23 cellular contexts compared by ENCODE assay signal in the genomic region with DNA sequence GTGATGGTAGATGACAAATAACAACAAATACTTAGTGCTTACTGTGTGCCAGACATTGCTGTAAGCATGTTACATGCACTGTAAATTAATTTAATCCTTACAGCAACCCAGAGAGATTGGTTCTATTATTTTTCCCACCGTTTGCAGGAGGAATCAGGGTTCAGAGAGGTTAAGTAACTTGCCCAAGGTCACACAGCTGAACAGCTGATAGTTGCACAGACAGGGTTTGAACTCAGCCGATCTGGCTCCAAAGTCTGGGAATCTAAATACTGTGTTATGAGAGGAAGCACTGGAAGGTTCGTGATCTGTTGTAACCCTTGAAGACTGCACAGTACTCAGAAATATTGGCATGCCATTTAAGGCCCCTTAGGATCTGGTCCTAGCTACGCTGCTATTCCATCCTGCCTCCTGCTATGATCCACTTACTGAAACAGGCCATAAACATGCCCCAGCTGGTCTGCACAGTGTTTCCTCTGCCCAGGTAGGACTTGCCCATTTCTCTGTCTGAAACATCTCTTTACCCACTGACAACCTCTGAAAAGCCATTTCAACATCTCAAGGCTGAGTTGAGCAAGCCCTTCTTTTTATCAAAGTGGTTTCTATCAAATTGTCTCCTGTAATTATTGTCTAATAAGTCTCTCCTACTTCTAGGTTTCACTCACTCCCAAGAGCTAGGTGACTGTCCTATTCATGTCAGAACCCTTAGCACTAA. TPM values are rescaled to one million over a fixed set of nuclear protein-coding genes. Genes with fewer than 3 reads are reported as not detected.
DNase-seq lines count a peak whose midpoint lies in the region; ATAC-seq and TF ChIP-seq lines count a peak whose summit lies in the region.
"Had no signal": no experiment of that assay in that cellular context is flagged by ENCODE, and none has a peak within 500 bp of the region (broad histone marks: within the 10 kb centered on the region; RNA-seq: fewer than 3 reads in every experiment).

No MANE protein-coding gene starts in this region.

- ATAC-seq in right cardiac atrium (no peak), lung (ENCODE audit: insufficient read depth, low FRiP score) (no peak), GM21515 (IDR thresholded peaks at IDR 0.05; ENCODE audit: unreplicated experiment) (no peak), GM21390 (IDR thresholded peaks at IDR 0.05; ENCODE audit: unreplicated experiment) (no peak)
- ATAC-seq: naive thymus-derived CD4-positive, alpha-beta T cell; stimulated activated effector memory CD8-positive, alpha-beta T cell treated with anti-CD3 and anti-CD28 coated beads, Interleukin-12 subunit alpha, Interleukin-12 subunit beta, amount 100 ng/mL, for 72 hours had no signal

- H3K27ac ChIP-seq in right cardiac atrium (ENCODE audit: low read length) (peak overlapping the region; percentile 27), lung (ENCODE audit: low read depth in 1 of 2, low read length in 1 of 2) (peak overlapping the region; percentile 22 to 53)
- H3K27ac ChIP-seq: HL-60, SJSA1, testis had no signal

- TF ChIP-seq CTCF in epithelial cell of esophagus (IDR thresholded peaks at IDR 0.05; ENCODE audit: insufficient read depth, low read depth, low read length, missing control alignments), result no peak
- no peak for TF ChIP-seq CTCF in lung (IDR thresholded peaks at IDR 0.05; ENCODE audit: control extremely low read depth, extremely low read depth)

- H3K4me1 ChIP-seq in right cardiac atrium (ENCODE audit: control insufficient read depth, insufficient read depth, low read length), result peaks cover 8% of the 10 kb centered on the region
- peaks cover 10 to 33% of the 10 kb centered on the region in 2 donors for H3K4me1 ChIP-seq in lung (ENCODE audit: control insufficient read depth in 2 of 2, insufficient read depth in 2 of 2, low read length in 2 of 2)

- H3K9me3 ChIP-seq in right cardiac atrium (ENCODE audit: control insufficient read depth, low read length), result no peaks in the 10 kb centered on the region
- no peaks in the 10 kb centered on the region for H3K9me3 ChIP-seq in lung (ENCODE audit: control insufficient read depth in 2 of 2, insufficient read depth in 1 of 2, low read length in 1 of 2)
- H3K9me3 ChIP-seq: MG63, SJSA1, testis had no signal

- 67% methylated on average over 4 of the region's 4 CpGs for WGBS in right cardiac atrium
- WGBS in lung, 2 donors, result 58 to 82% methylated on average over 4 of the region's 4 CpGs

- intact Hi-C loops in right cardiac atrium (cut with DNase I) (loop anchor here in 1 of 4 donors (10.0 kb wide), 1 partner anchor 314 kb away; no protein-coding TSS in a partner anchor), cardiac septum (cut with DNase I) (no loop called here)

- no peaks in the 10 kb centered on the region for H3K36me3 ChIP-seq in lung (ENCODE audit: control insufficient read depth in 2 of 2, insufficient read depth in 2 of 2, low read length in 2 of 2)
- H3K36me3 ChIP-seq: MG63, SJSA1 had no signal

- no peaks in the 10 kb centered on the region for H3K27me3 ChIP-seq in right cardiac atrium (ENCODE audit: control insufficient read depth, insufficient read depth)
- H3K27me3 ChIP-seq in lung (ENCODE audit: control insufficient read depth, insufficient read depth), result no peaks in the 10 kb centered on the region
- H3K27me3 ChIP-seq: MG63, SJSA1, testis had no signal

- no peak overlapping the region for H3K4me3 ChIP-seq in right cardiac atrium (ENCODE audit: low read length)
- H3K4me3 ChIP-seq in epithelial cell of esophagus (ENCODE audit: low read length), result no peak overlapping the region
- H3K4me3 ChIP-seq in lung, result no peak overlapping the region
- H3K4me3 ChIP-seq: MG63, SJSA1, testis had no signal

- no peak for DNase-seq in right cardiac atrium
- no peak for DNase-seq in cardiac septum (ENCODE audit: low spot score)
- DNase-seq in epithelial cell of esophagus (ENCODE audit: low read depth), result peak; percentile 97
- DNase-seq in lung (ENCODE audit: low spot score), result no peak
- DNase-seq in NCI-H526 treated with DMSO at 0.1 percent for 48 hours (lab: John Stamatoyannopoulos, UW), result no peak
- DNase-seq: activated CD4-positive, alpha-beta T cell treated with anti-CD3 and anti-CD28 coated beads, Interleukin-2, amount 10 ng/mL, durations not matched to agents 24 days and 14 days; activated CD8-positive, alpha-beta memory T cell treated with anti-CD3 and anti-CD28 coated beads, Interleukin-2, amount 50 U/mL, for 48 hours; activated gamma-delta T cell; CD4-positive, alpha-beta T cell; GF-D8; IMR-90; MG63; naive thymus-derived CD4-positive, alpha-beta T cell; NCI-H1694; NCI-H2227 treated with DMSO at 0.1 percent for 48 hours; NCI-H774; OCI-M1; testis had no signal

RNA-seq across cellular contexts. Expression of gene MRPL33, which starts 40.4 kb away (rescaled TPM):
- 100 to 1,000 TPM; 242 to 308 (median 274) TPM for total RNA-seq in right cardiac atrium
- 596 TPM for polyA plus RNA-seq in right cardiac atrium
- 258 TPM for total RNA-seq in cardiac septum
- total RNA-seq in lung, result 100 to 1,000 TPM in 1 of 2 donors, 10 to 100 TPM in 1; 59.9 to 174 TPM
- 100 to 1,000 TPM in 1 of 2 donors, 10 to 100 TPM in 1; 92.4 to 153 TPM for polyA plus RNA-seq in lung
